12 cellular contexts compared by ENCODE assay signal in genomic region chr7:151680810-151681209, GRCh38.
DNase-seq lines count a peak whose midpoint lies in the region; ATAC-seq and TF ChIP-seq lines count a peak whose summit lies in the region.
"Had no signal": no experiment of that assay in that cellular context is flagged by ENCODE, and none has a peak within 500 bp of the region (broad histone marks: within the 10 kb centered on the region; RNA-seq: fewer than 3 reads in every experiment).

No MANE protein-coding gene starts in this region.

- no peak overlapping the region for H3K9ac ChIP-seq in SK-N-SH

- H4K20me1 ChIP-seq in SK-N-SH (ENCODE audit: insufficient read depth) = no peaks in the 10 kb centered on the region

- H3K9me3 Mint-ChIP-seq in stimulated activated effector memory CD8-positive, alpha-beta T cell treated with anti-CD3 and anti-CD28 coated beads, Interleukin-12 subunit alpha, Interleukin-12 subunit beta, amount 100 ng/mL, for 72 hours = no peaks in the 10 kb centered on the region
- H3K9me3 Mint-ChIP-seq in activated naive CD4-positive, alpha-beta T cell treated with anti-CD3 and anti-CD28 coated beads for 36 hours = no peaks in the 10 kb centered on the region
- H3K9me3 Mint-ChIP-seq: T-cell had no signal

- in situ Hi-C loops in brain microvascular endothelial cell (cut with HindIII; ENCODE audit: low pct_ligation_motif_present, low sequenced_read_pairs) = no loop called here

- no peaks in the 10 kb centered on the region for H3K36me3 ChIP-seq in brain microvascular endothelial cell (replicated peaks)
- H3K36me3 ChIP-seq in SK-N-SH (replicated peaks in 1 of 2; ENCODE audit: control insufficient read depth in 1 of 2, insufficient read depth in 2 of 2, low read length in 1 of 2) = no peaks in the 10 kb centered on the region

- H3K4me3 Mint-ChIP-seq in stimulated activated effector memory CD8-positive, alpha-beta T cell treated with anti-CD3 and anti-CD28 coated beads, Interleukin-12 subunit alpha, Interleukin-12 subunit beta, amount 100 ng/mL, for 72 hours = no peak overlapping the region
- no peak overlapping the region for H3K4me3 Mint-ChIP-seq in activated naive CD4-positive, alpha-beta T cell treated with anti-CD3 and anti-CD28 coated beads for 36 hours
- H3K4me3 Mint-ChIP-seq: T-cell had no signal

- no peaks in the 10 kb centered on the region for H3K27me3 Mint-ChIP-seq in activated naive CD4-positive, alpha-beta T cell treated with anti-CD3 and anti-CD28 coated beads for 36 hours (ENCODE audit: low read depth)
- H3K27me3 Mint-ChIP-seq: T-cell had no signal

- POLR2A ChIA-PET in SK-N-SH (lab: Yijun Ruan, JAX) = no interaction called here

- H3K9me3 ChIP-seq in right cardiac atrium (ENCODE audit: control insufficient read depth, low read length) (no peaks in the 10 kb centered on the region), SK-N-SH (no peaks in the 10 kb centered on the region)

- H3K36me3 Mint-ChIP-seq in stimulated activated effector memory CD8-positive, alpha-beta T cell treated with anti-CD3 and anti-CD28 coated beads, Interleukin-12 subunit alpha, Interleukin-12 subunit beta, amount 100 ng/mL, for 72 hours = no peaks in the 10 kb centered on the region
- no peaks in the 10 kb centered on the region for H3K36me3 Mint-ChIP-seq in activated naive CD4-positive, alpha-beta T cell treated with anti-CD3 and anti-CD28 coated beads for 36 hours (ENCODE audit: low read depth)

- no peak for TF ChIP-seq EP300 in SK-N-SH (IDR thresholded peaks at IDR 0.05; ENCODE audit: borderline replicate concordance in 1 of 2, low read depth in 1 of 2, low read length in 1 of 2)

- H3K27ac ChIP-seq in brain microvascular endothelial cell = no peak overlapping the region
- H3K27ac ChIP-seq in right cardiac atrium (ENCODE audit: low read length) = peak overlapping the region; percentile 70
- no peak overlapping the region for H3K27ac ChIP-seq in SK-N-SH (ENCODE audit: low read depth in 2 of 2, low read length in 1 of 2)
- H3K27ac ChIP-seq: C4-2B had no signal

- H3K4me1 Mint-ChIP-seq in stimulated activated effector memory CD8-positive, alpha-beta T cell treated with anti-CD3 and anti-CD28 coated beads, Interleukin-12 subunit alpha, Interleukin-12 subunit beta, amount 100 ng/mL, for 72 hours = peaks cover 48% of the 10 kb centered on the region
- H3K4me1 Mint-ChIP-seq in activated naive CD4-positive, alpha-beta T cell treated with anti-CD3 and anti-CD28 coated beads for 36 hours (ENCODE audit: low read depth) = peaks cover 22% of the 10 kb centered on the region

- H3K4me1 ChIP-seq in right cardiac atrium (ENCODE audit: control insufficient read depth, insufficient read depth, low read length) = peaks cover 18% of the 10 kb centered on the region
- H3K4me1 ChIP-seq in SK-N-SH (ENCODE audit: control insufficient read depth in 1 of 2, insufficient read depth in 2 of 2, low read depth in 1 of 2, low read length in 1 of 2) = no peaks in the 10 kb centered on the region; a peak in 2 of 4 replicates

- no peak for TF ChIP-seq CTCF in brain microvascular endothelial cell (IDR thresholded peaks at IDR 0.05; ENCODE audit: low read depth, low read length, missing control alignments)
- TF ChIP-seq CTCF in SK-N-SH (IDR thresholded peaks at IDR 0.05) = no peak

- 69% methylated on average over 7 of the region's 7 CpGs for WGBS in right cardiac atrium
- WGBS in SK-N-SH (ENCODE audit: low lambda C conversion rate) = 82% methylated on average over 7 of the region's 7 CpGs

- H3K27me3 ChIP-seq in brain microvascular endothelial cell (replicated peaks) = no peaks in the 10 kb centered on the region
- no peaks in the 10 kb centered on the region for H3K27me3 ChIP-seq in right cardiac atrium (ENCODE audit: control insufficient read depth, insufficient read depth)
- no peaks in the 10 kb centered on the region for H3K27me3 ChIP-seq in SK-N-SH (ENCODE audit: insufficient read depth)

- no peaks in the 10 kb centered on the region for H3K79me2 ChIP-seq in SK-N-SH (ENCODE audit: insufficient read depth)

- intact Hi-C loops in right cardiac atrium (cut with DNase I) = no loop called here
- intact Hi-C loops in activated naive CD4-positive, alpha-beta T cell treated with anti-CD3 and anti-CD28 coated beads for 36 hours (cut with micrococcal nuclease) = no loop called here

- H2AFZ ChIP-seq in SK-N-SH (ENCODE audit: low read depth) = no peak overlapping the region

- peak overlapping the region; percentile 65 for H3K27ac Mint-ChIP-seq in stimulated activated effector memory CD8-positive, alpha-beta T cell treated with anti-CD3 and anti-CD28 coated beads, Interleukin-12 subunit alpha, Interleukin-12 subunit beta, amount 100 ng/mL, for 72 hours
- H3K27ac Mint-ChIP-seq in activated naive CD4-positive, alpha-beta T cell treated with anti-CD3 and anti-CD28 coated beads for 36 hours = no peak overlapping the region
- H3K27ac Mint-ChIP-seq: T-cell had no signal

- no peak overlapping the region for H3K4me2 ChIP-seq in SK-N-SH

- H3K4me3 ChIP-seq in brain microvascular endothelial cell (ENCODE audit: low read depth, low read length) (no peak overlapping the region), right cardiac atrium (ENCODE audit: low read length) (no peak overlapping the region), SK-N-SH (ENCODE audit: low read depth in 2 of 2, low read length in 1 of 2) (no peak overlapping the region)

- no peak for TF ChIP-seq RAD21 in SK-N-SH (IDR thresholded peaks at IDR 0.05; ENCODE audit: low read length)

- CTCF ChIA-PET in SK-N-SH (lab: Yijun Ruan, JAX) = interaction anchor here (1.3 to 1.5 kb wide), 2 partner anchors 16 to 24 kb away, joined by 4 to 5 read pairs; no protein-coding TSS in a partner anchor
- CTCF ChIA-PET in activated naive CD4-positive, alpha-beta T cell treated with anti-CD3 and anti-CD28 coated beads for 36 hours (lab: Charles Lee) = no interaction called here

- H3K9me2 ChIP-seq in SK-N-SH = no peaks in the 10 kb centered on the region

- DNase-seq in EL (peak; percentile 42), brain microvascular endothelial cell (peak; percentile 42), right cardiac atrium (peak in 2 of 3 donors; percentile 50 to 79), SK-N-SH (no peak), NCI-H2227 treated with DMSO at 0.1 percent for 48 hours (lab: John Stamatoyannopoulos, UW) (no peak), MV-4-11 (lab: John Stamatoyannopoulos, UW) (no peak)
- DNase-seq in stimulated activated effector memory CD8-positive, alpha-beta T cell treated with anti-CD3 and anti-CD28 coated beads, Interleukin-12 subunit alpha, Interleukin-12 subunit beta, amount 100 ng/mL, for 72 hours (ENCODE audit: low spot score in 2 of 2) = no peak
- no peak for DNase-seq in activated naive CD4-positive, alpha-beta T cell treated with anti-CD3 and anti-CD28 coated beads for 36 hours
- DNase-seq: activated CD4-positive, alpha-beta T cell treated with anti-CD3 and anti-CD28 coated beads, Interleukin-2, amount 50 U/mL, for 4 hours; activated gamma-delta T cell treated with Interleukin-2 at 50 U/mL for 16 hours; T-cell had no signal

- no peaks in the 10 kb centered on the region for H3F3A ChIP-seq in SK-N-SH (replicated peaks; ENCODE audit: insufficient read depth)

- peak; percentile 18 to 19 for ATAC-seq in right cardiac atrium
- ATAC-seq in stimulated activated effector memory CD8-positive, alpha-beta T cell treated with anti-CD3 and anti-CD28 coated beads, Interleukin-12 subunit alpha, Interleukin-12 subunit beta, amount 100 ng/mL, for 72 hours = no peak
- ATAC-seq: T-cell had no signal

TF ChIP-seq in SK-N-SH, 30 proteins besides CTCF, POLR2A, EP300 and RAD21:
- no peak for TF ChIP-seq RFX5 (IDR thresholded peaks at IDR 0.05; ENCODE audit: low read length)
- no peak for TF ChIP-seq POLR2AphosphoS5 (IDR thresholded peaks at IDR 0.05; ENCODE audit: low read depth, low read length)
- no peak for TF ChIP-seq SMC3 (IDR thresholded peaks at IDR 0.05; ENCODE audit: low read depth, low read length)
- TF ChIP-seq JUND (IDR thresholded peaks at IDR 0.05) = no peak

Comparison
In these comparisons a context has a peak if more than half of its experiments do, and no peak if none do; other contexts are left out.
1. DNase-seq: peak in EL (single experiment), brain microvascular endothelial cell (single experiment) and right cardiac atrium (2 of 3); none in stimulated activated effector memory CD8-positive, alpha-beta T cell treated with anti-CD3 and anti-CD28 coated beads, Interleukin-12 subunit alpha, Interleukin-12 subunit beta, amount 100 ng/mL, for 72 hours (0 of 2), SK-N-SH (single experiment), NCI-H2227 treated with DMSO at 0.1 percent for 48 hours (single experiment), MV-4-11 (single experiment) and activated naive CD4-positive, alpha-beta T cell treated with anti-CD3 and anti-CD28 coated beads for 36 hours (single experiment).